ENCODE assay signal across 29 cellular contexts in the genomic region with DNA sequence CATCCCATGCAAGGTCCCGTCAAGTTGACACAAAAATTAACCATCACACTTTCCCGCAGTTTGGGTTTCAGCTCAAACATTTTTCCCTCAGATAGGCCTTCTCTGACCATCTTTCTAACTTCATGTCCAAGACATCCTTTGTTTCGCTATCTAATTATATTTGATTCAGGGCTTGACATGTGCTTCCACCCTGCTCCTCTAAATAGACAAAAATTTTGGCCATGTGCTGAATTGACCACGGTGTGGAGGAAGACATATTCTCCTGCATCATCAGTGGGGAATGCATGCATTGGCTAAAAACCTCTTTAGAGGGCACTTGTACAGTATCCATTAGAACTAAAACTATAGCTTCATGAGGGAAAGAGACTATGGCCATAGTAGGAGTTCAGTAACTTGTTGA.
"Had no signal": no experiment of that assay in that cellular context is flagged by ENCODE, and none has a peak within 500 bp of the region (broad histone marks: within the 10 kb centered on the region; RNA-seq: fewer than 3 reads in every experiment).

No MANE protein-coding gene starts in this region.

- ATAC-seq: activated CD8-positive, alpha-beta memory T cell treated with anti-CD3 and anti-CD28 coated beads, Interleukin-2, amount 10 ng/mL, durations not matched to agents 7 days and 5 days; body of pancreas; Panc1 had no signal

- H3K9me3 Mint-ChIP-seq: activated naive CD4-positive, alpha-beta T cell treated with anti-CD3 and anti-CD28 coated beads, Interleukin-2, amount 10 ng/mL, durations not matched to agents 7 days and 5 days had no signal

- H3K4me3 ChIP-seq: ascending aorta, body of pancreas, breast epithelium, MG63 had no signal

- H3K27me3 ChIP-seq: ascending aorta, body of pancreas, breast epithelium, MG63 had no signal

- H3K9me3 ChIP-seq: ascending aorta, body of pancreas, breast epithelium, MG63 had no signal

- H3K27ac ChIP-seq: ascending aorta, body of pancreas, breast epithelium, WERI-Rb-1 had no signal

- H3K27ac Mint-ChIP-seq: activated CD4-positive, alpha-beta memory T cell treated with anti-CD3 and anti-CD28 coated beads, Interleukin-2, amount 10 ng/mL, durations not matched to agents 7 days and 5 days; activated CD8-positive, alpha-beta memory T cell treated with anti-CD3 and anti-CD28 coated beads, Interleukin-2, amount 10 ng/mL, durations not matched to agents 7 days and 5 days; activated naive CD4-positive, alpha-beta T cell treated with anti-CD3 and anti-CD28 coated beads, Interleukin-2, amount 10 ng/mL, durations not matched to agents 7 days and 5 days; activated naive CD8-positive, alpha-beta T cell had no signal

- H3K4me1 ChIP-seq: body of pancreas, breast epithelium had no signal

- H3K27me3 Mint-ChIP-seq: activated CD4-positive, alpha-beta memory T cell treated with anti-CD3 and anti-CD28 coated beads, Interleukin-2, amount 10 ng/mL, durations not matched to agents 7 days and 5 days; activated CD8-positive, alpha-beta memory T cell treated with anti-CD3 and anti-CD28 coated beads, Interleukin-2, amount 10 ng/mL, durations not matched to agents 7 days and 5 days; activated naive CD4-positive, alpha-beta T cell treated with anti-CD3 and anti-CD28 coated beads, Interleukin-2, amount 10 ng/mL, durations not matched to agents 7 days and 5 days; activated naive CD8-positive, alpha-beta T cell had no signal

- H3K36me3 ChIP-seq: ascending aorta, breast epithelium, MG63, WERI-Rb-1 had no signal

- H3K4me3 Mint-ChIP-seq: activated CD4-positive, alpha-beta memory T cell treated with anti-CD3 and anti-CD28 coated beads, Interleukin-2, amount 10 ng/mL, durations not matched to agents 7 days and 5 days; activated CD8-positive, alpha-beta memory T cell treated with anti-CD3 and anti-CD28 coated beads, Interleukin-2, amount 10 ng/mL, durations not matched to agents 7 days and 5 days; activated naive CD4-positive, alpha-beta T cell treated with anti-CD3 and anti-CD28 coated beads, Interleukin-2, amount 10 ng/mL, durations not matched to agents 7 days and 5 days; activated naive CD8-positive, alpha-beta T cell had no signal

- H3K36me3 Mint-ChIP-seq: activated CD8-positive, alpha-beta memory T cell treated with anti-CD3 and anti-CD28 coated beads, Interleukin-2, amount 10 ng/mL, durations not matched to agents 7 days and 5 days had no signal

- DNase-seq: activated CD4-positive, alpha-beta memory T cell treated with anti-CD3 and anti-CD28 coated beads, Interleukin-2, amount 10 ng/mL, durations not matched to agents 7 days and 5 days; activated CD4-positive, alpha-beta T cell treated with anti-CD3 and anti-CD28 coated beads for 1 hour; activated CD4-positive, alpha-beta T cell treated with anti-CD3 and anti-CD28 coated beads for 48 hours; activated CD4-positive, CD25-positive, alpha-beta regulatory T cell; activated CD8-positive, alpha-beta memory T cell treated with anti-CD3 and anti-CD28 coated beads for 24 hours; activated CD8-positive, alpha-beta memory T cell treated with anti-CD3 and anti-CD28 coated beads, Interleukin-2, amount 10 ng/mL, durations not matched to agents 7 days and 5 days; activated CD8-positive, alpha-beta memory T cell treated with anti-CD3 and anti-CD28 coated beads, Interleukin-2, amount 50 U/mL, for 48 hours; activated effector memory CD4-positive, alpha-beta T cell treated with Interleukin-2 at 50 U/mL for 16 hours; activated naive CD4-positive, alpha-beta T cell treated with anti-CD3 and anti-CD28 coated beads, Interleukin-2, amount 10 ng/mL, durations not matched to agents 7 days and 5 days; activated T-cell treated with anti-CD3 and anti-CD28 coated beads, Interleukin-2, amount 50 U/mL, for 48 hours; amygdala; body of pancreas; Kasumi-1; MG63; NCI-H1048; NCI-H1105 treated with DMSO at 0.1 percent for 48 hours; NCI-H1436; NCI-H1694; NCI-H1930; NCI-H2081 treated with DMSO at 0.1 percent for 48 hours; NCI-H345; NCI-H524 treated with DMSO at 0.1 percent for 48 hours; SHP77; T1000; WERI-Rb-1 had no signal
